In the genomic region with DNA sequence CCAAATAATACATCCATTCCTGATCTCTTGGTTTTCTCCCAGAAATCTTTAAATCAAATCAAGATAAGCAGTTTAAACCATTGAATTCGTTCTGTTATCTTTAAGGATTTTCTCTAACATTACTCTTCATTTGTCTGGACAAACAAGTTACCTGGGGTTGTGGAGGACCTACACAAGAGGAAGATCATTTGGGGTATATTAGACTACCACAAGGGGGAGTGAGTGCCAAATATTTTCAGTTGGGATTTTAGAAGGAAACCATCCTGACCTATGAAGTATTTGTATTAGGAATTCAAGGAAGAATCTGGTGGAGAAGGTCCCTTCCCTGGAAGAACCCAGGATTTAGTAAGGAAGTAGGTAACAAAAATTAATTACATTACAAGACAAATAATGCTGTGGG, we compare ENCODE assay signal across 9 cellular contexts. TPM values are rescaled to one million over a fixed set of nuclear protein-coding genes. Genes with fewer than 3 reads are reported as not detected.
DNase-seq lines count a peak whose midpoint lies in the region; ATAC-seq, FAIRE-seq and TF ChIP-seq lines count a peak whose summit lies in the region.
"Had no signal": no experiment of that assay in that cellular context is flagged by ENCODE, and none has a peak within 500 bp of the region (broad histone marks: within the 10 kb centered on the region; RNA-seq: fewer than 3 reads in every experiment).

No MANE protein-coding gene starts in this region.

- H3K27ac Mint-ChIP-seq in nephron = no peak overlapping the region
- no peak overlapping the region for H3K27ac Mint-ChIP-seq in stimulated activated naive CD8-positive, alpha-beta T cell treated with anti-CD3 and anti-CD28 coated beads, Interleukin-15, amount 100 ng/mL, for 72 hours

- no peaks in the 10 kb centered on the region for H3K36me3 Mint-ChIP-seq in nephron (ENCODE audit: low read depth)

- intact Hi-C loops in K562 (cut with micrococcal nuclease) = loop anchor here (5.0 kb wide), 1 partner anchor 41 kb away; no protein-coding TSS in a partner anchor

- H3F3A ChIP-seq in DOHH2 (ENCODE audit: control insufficient read depth, insufficient read depth) = no peaks in the 10 kb centered on the region

- BruUV-seq in K562 (replicated peaks; lab: Mats Ljungman, UMichigan) = no TSS peak

- in situ Hi-C loops in K562 (cut with MboI) = loop anchor here (5.0 kb wide), 1 partner anchor 101 kb away; no protein-coding TSS in a partner anchor

- peaks cover 5% of the 10 kb centered on the region for H3K4me1 Mint-ChIP-seq in nephron
- H3K4me1 Mint-ChIP-seq in stimulated activated naive CD8-positive, alpha-beta T cell treated with anti-CD3 and anti-CD28 coated beads, Interleukin-15, amount 100 ng/mL, for 72 hours = no peaks in the 10 kb centered on the region

- WGBS in K562 (ENCODE audit: insufficient coverage, low coverage, missing lambda C conversion rate) = 8% methylated on average over 1 of the region's 1 CpG

- H2AFZ ChIP-seq in K562 (ENCODE audit: low read depth, low read length) = 0 out of 2 replicates have a peak overlapping the region, but pooled peaks have one; percentile 11

- POLR2A ChIA-PET in K562 (lab: Yijun Ruan, JAX) = no interaction called here

- DNase-seq in LHCN-M2 (ENCODE audit: low read depth) (peak; percentile 11), K562 (ENCODE audit: extremely low read depth in 1 of 4, low spot score in 3 of 4) (peak; percentile 34 to 65 (median 48)), GM19239 (ENCODE audit: insufficient read length, low spot score) (no peak), GOT3 (lab: John Stamatoyannopoulos, UW) (no peak)
- DNase-seq in stimulated activated naive CD8-positive, alpha-beta T cell treated with anti-CD3 and anti-CD28 coated beads, Interleukin-15, amount 100 ng/mL, for 72 hours = no peak

- TF ChIP-seq CTCF in DOHH2 (IDR thresholded peaks at IDR 0.05; ENCODE audit: low read depth, low read length, poor library complexity, severe bottlenecking) (peak; percentile 56), K562 (IDR thresholded peaks at IDR 0.05 in 2 of 3, conservative IDR thresholded peaks at IDR 0.05 in 1 of 3; ENCODE audit: insufficient read depth in 2 of 3, low read depth in 1 of 3, low read length in 3 of 3) (peak; percentile 50 to 67 (median 62); a peak in 5 of 6 replicates), nephron (IDR thresholded peaks at IDR 0.05; ENCODE audit: unreplicated experiment in 3 of 3) (peak; percentile 34 to 52 (median 49))

- H3K4me2 ChIP-seq in DOHH2 (ENCODE audit: low read length) (no peak overlapping the region), K562 (ENCODE audit: insufficient read depth, low read length) (no peak overlapping the region)

- H3K4me1 ChIP-seq in DOHH2 (ENCODE audit: control insufficient read depth, low read length) = no peaks in the 10 kb centered on the region
- H3K4me1 ChIP-seq in K562 (replicated peaks in 1 of 2; ENCODE audit: control insufficient read depth in 2 of 2, insufficient read depth in 2 of 2, low read length in 2 of 2) = no peaks in the 10 kb centered on the region; a peak in 1 of 5 replicates

- TF ChIP-seq RAD21 in K562 (CRISPR knock-in tag; conservative IDR thresholded peaks at IDR 0.05 in 1 of 2, IDR thresholded peaks at IDR 0.05 in 1 of 2) = peak; percentile 24 to 58; a peak in 3 of 4 replicates

- ATAC-seq in K562 (peak; percentile 81), GM19463 (IDR thresholded peaks at IDR 0.05; ENCODE audit: unreplicated experiment) (no peak)
- ATAC-seq in stimulated activated naive CD8-positive, alpha-beta T cell treated with anti-CD3 and anti-CD28 coated beads, Interleukin-15, amount 100 ng/mL, for 72 hours = no peak

- FAIRE-seq in K562 (lab: Jason Lieb, UNC) = peak; percentile 56
- no peak for FAIRE-seq in GM19239 (lab: Jason Lieb, UNC)

- H3K9ac ChIP-seq in K562 (ENCODE audit: insufficient read depth in 1 of 2, low read depth in 2 of 2, low read length in 2 of 2) = no peak overlapping the region

- no peak overlapping the region for H3K4me3 Mint-ChIP-seq in nephron
- H3K4me3 Mint-ChIP-seq in stimulated activated naive CD8-positive, alpha-beta T cell treated with anti-CD3 and anti-CD28 coated beads, Interleukin-15, amount 100 ng/mL, for 72 hours = no peak overlapping the region

- TF ChIP-seq EP300 in K562 (IDR thresholded peaks at IDR 0.05; ENCODE audit: low read length) = 0 out of 2 replicates have a peak, but pooled peaks have one; percentile 6

- no peaks in the 10 kb centered on the region for H3K9me2 ChIP-seq in DOHH2 (replicated peaks; ENCODE audit: control insufficient read depth, low read length)

- peaks cover 9% of the 10 kb centered on the region for H3K27me3 Mint-ChIP-seq in nephron (ENCODE audit: low read depth)
- H3K27me3 Mint-ChIP-seq in stimulated activated naive CD8-positive, alpha-beta T cell treated with anti-CD3 and anti-CD28 coated beads, Interleukin-15, amount 100 ng/mL, for 72 hours = peaks cover 42% of the 10 kb centered on the region

- H3K9me3 ChIP-seq in DOHH2 (ENCODE audit: control insufficient read depth, insufficient read depth, low read length) (no peaks in the 10 kb centered on the region), K562 (replicated peaks; ENCODE audit: control insufficient read depth, insufficient read depth, low read depth, low read length) (no peaks in the 10 kb centered on the region)

- H3K27me3 ChIP-seq in DOHH2 (ENCODE audit: control insufficient read depth, low read length) = peaks cover 4% of the 10 kb centered on the region
- H3K27me3 ChIP-seq in K562 (ENCODE audit: control insufficient read depth in 2 of 2, insufficient read depth in 2 of 2, low read length in 2 of 2) = no peaks in the 10 kb centered on the region

- no peaks in the 10 kb centered on the region for H4K20me1 ChIP-seq in DOHH2 (ENCODE audit: control insufficient read depth, insufficient read depth, low read depth, low read length)
- no peaks in the 10 kb centered on the region for H4K20me1 ChIP-seq in K562 (replicated peaks; ENCODE audit: control insufficient read depth, insufficient read depth, low read length)

- H3K4me3 ChIP-seq in DOHH2 (ENCODE audit: low read length) (no peak overlapping the region), K562 (no peak overlapping the region)

- H3K36me3 ChIP-seq in DOHH2 (ENCODE audit: control insufficient read depth, low read length) (no peaks in the 10 kb centered on the region), K562 (ENCODE audit: control insufficient read depth, insufficient read depth, low read length) (no peaks in the 10 kb centered on the region)

- no peak for TF ChIP-seq POLR2A in K562 (conservative IDR thresholded peaks at IDR 0.05)

- no peaks in the 10 kb centered on the region for H3K9me1 ChIP-seq in K562 (ENCODE audit: control insufficient read depth, insufficient read depth, low read length)

- H3K9me3 Mint-ChIP-seq in nephron = no peaks in the 10 kb centered on the region
- H3K9me3 Mint-ChIP-seq in stimulated activated naive CD8-positive, alpha-beta T cell treated with anti-CD3 and anti-CD28 coated beads, Interleukin-15, amount 100 ng/mL, for 72 hours = no peaks in the 10 kb centered on the region

- CTCF ChIA-PET in K562 (lab: Yijun Ruan, JAX; ENCODE audit: low intra/inter-chr PET ratio) = interaction anchor here (0.6 to 1.1 kb wide), 3 partner anchors 103 to 174 kb away, joined by 3 to 4 read pairs (median 3); no protein-coding TSS in a partner anchor

- H3K79me2 ChIP-seq in DOHH2 (ENCODE audit: control insufficient read depth, low read length) = no peaks in the 10 kb centered on the region
- no peaks in the 10 kb centered on the region for H3K79me2 ChIP-seq in K562 (ENCODE audit: control insufficient read depth, insufficient read depth, low read length)

- no peak overlapping the region for H3K27ac ChIP-seq in DOHH2 (ENCODE audit: low read depth, low read length)
- no peak overlapping the region for H3K27ac ChIP-seq in K562 (ENCODE audit: extremely low read depth, low read depth, low read length)

RNA-seq across cellular contexts. Expression of a gene that starts 12.0 kb away (rescaled TPM):
- total RNA-seq in LHCN-M2 (2014; rRNA removed) (not detected in 2 replicates), K562 (2014; rRNA removed) (5.5 and 5.7 TPM in 2 replicates), K562 (2014; rRNA removed; fragmentation: Illumina TruSeq; extraction: Trizol) (6.8 and 7.4 TPM in 2 replicates), K562 (2015; rRNA removed; fragmentation: Illumina TruSeq; extraction: Trizol) (5.7 and 5.8 TPM in 2 replicates), K562 (2021) (6.9 and 7.1 TPM in 2 replicates)
- 0.06 TPM for polyA plus RNA-seq in LHCN-M2 (2012)
- 30.9 and 53.8 TPM in 2 replicates for total RNA-seq in K562 (2011; cell fraction: chromatin; rRNA removed; ENCODE audit: low replicate concordance)
- total RNA-seq in K562 (2011; cell fraction: nucleolus; rRNA removed) = 26.5 and 31.7 TPM in 2 replicates
- 25.2 and 27.7 TPM in 2 replicates for total RNA-seq in K562 (2011; cell fraction: nucleoplasm; rRNA removed)
- polyA plus RNA-seq in K562 (2011; rRNA removed) (1.8 and 2.8 TPM in 2 replicates), K562 (2014; fragmentation: Illumina TruSeq; extraction: Trizol) (4.7 and 5.3 TPM in 2 replicates), K562 (2014; fragmentation: Nextera tagmentation; extraction: Ambion mirVana) (under 1 TPM; 0.49 to 0.92 TPM), K562 (2014; rRNA removed) (4.6 TPM in 2 replicates)
- 1.2 and 1.6 TPM in 2 replicates for polyA plus RNA-seq in K562 (2011; cell fraction: cytosol; rRNA removed)
- 4.2 and 7.1 TPM in 2 replicates for polyA plus RNA-seq in K562 (2011; cell fraction: nucleus; rRNA removed)
- polyA plus RNA-seq in K562 (2012) = 3.9 and 7.6 TPM in 2 replicates
- 6.5 and 7.1 TPM in 2 replicates for polyA minus RNA-seq in K562 (2011; rRNA and poly(A)+ RNA removed)
- polyA minus RNA-seq in K562 (2011; cell fraction: cytosol; rRNA and poly(A)+ RNA removed) = 4.7 and 5.5 TPM in 2 replicates
- 14.5 and 16.0 TPM in 2 replicates for polyA minus RNA-seq in K562 (2011; cell fraction: nucleus; rRNA and poly(A)+ RNA removed)

RNA-seq across cellular contexts. Expression of a gene that starts 46.6 kb away (rescaled TPM):
- 51.7 and 63.0 TPM in 2 replicates for total RNA-seq in LHCN-M2 (2014; rRNA removed)
- 41.3 TPM for polyA plus RNA-seq in LHCN-M2 (2012)
- total RNA-seq in K562 (2011; cell fraction: chromatin; rRNA removed; ENCODE audit: low replicate concordance) = 71.5 and 148 TPM in 2 replicates
- 34.5 and 37.6 TPM in 2 replicates for total RNA-seq in K562 (2011; cell fraction: nucleolus; rRNA removed)
- total RNA-seq in K562 (2011; cell fraction: nucleoplasm; rRNA removed) = 54.0 and 76.6 TPM in 2 replicates
- total RNA-seq in K562 (2014; rRNA removed) = 48.0 and 53.1 TPM in 2 replicates
- total RNA-seq in K562 (2014; rRNA removed; fragmentation: Illumina TruSeq; extraction: Trizol) = 120 and 142 TPM in 2 replicates
- 67.3 and 68.9 TPM in 2 replicates for total RNA-seq in K562 (2015; rRNA removed; fragmentation: Illumina TruSeq; extraction: Trizol)
- total RNA-seq in K562 (2021) = 121 and 122 TPM in 2 replicates
- polyA plus RNA-seq in K562 (2011; rRNA removed) = 141 and 204 TPM in 2 replicates
- polyA plus RNA-seq in K562 (2011; cell fraction: cytosol; rRNA removed) = 73.8 and 75.2 TPM in 2 replicates
- 90.1 and 129 TPM in 2 replicates for polyA plus RNA-seq in K562 (2011; cell fraction: nucleus; rRNA removed)
- 100.0 and 100 TPM in 2 replicates for polyA plus RNA-seq in K562 (2012)
- 114 and 116 TPM in 2 replicates for polyA plus RNA-seq in K562 (2014; fragmentation: Illumina TruSeq; extraction: Trizol)
- polyA plus RNA-seq in K562 (2014; fragmentation: Nextera tagmentation; extraction: Ambion mirVana) = 100 to 1,000 TPM; 218 to 248 TPM
- 107 and 118 TPM in 2 replicates for polyA plus RNA-seq in K562 (2014; rRNA removed)
- 186 and 209 TPM in 2 replicates for polyA minus RNA-seq in K562 (2011; rRNA and poly(A)+ RNA removed)
- polyA minus RNA-seq in K562 (2011; cell fraction: cytosol; rRNA and poly(A)+ RNA removed) = 29.1 and 65.3 TPM in 2 replicates
- polyA minus RNA-seq in K562 (2011; cell fraction: nucleus; rRNA and poly(A)+ RNA removed) = 64.1 and 138 TPM in 2 replicates

RNA-seq across cellular contexts. Expression of a gene that starts 59.2 kb away (rescaled TPM):
- total RNA-seq in LHCN-M2 (2014; rRNA removed) (not detected in 2 replicates), K562 (2014; rRNA removed) (not detected in 2 replicates), K562 (2014; rRNA removed; fragmentation: Illumina TruSeq; extraction: Trizol) (not detected in 2 replicates), K562 (2015; rRNA removed; fragmentation: Illumina TruSeq; extraction: Trizol) (not detected in 2 replicates), K562 (2021) (1.9 and 2.5 TPM in 2 replicates)
- not detected for polyA plus RNA-seq in LHCN-M2 (2012)
- not detected in 2 replicates for total RNA-seq in K562 (2011; cell fraction: chromatin; rRNA removed; ENCODE audit: low replicate concordance)
- total RNA-seq in K562 (2011; cell fraction: nucleolus; rRNA removed) = not detected in 2 replicates
- total RNA-seq in K562 (2011; cell fraction: nucleoplasm; rRNA removed) = not detected in 2 replicates
- polyA plus RNA-seq in K562 (2011; rRNA removed) (not detected in 2 replicates), K562 (2014; fragmentation: Illumina TruSeq; extraction: Trizol) (not detected in 2 replicates), K562 (2014; fragmentation: Nextera tagmentation; extraction: Ambion mirVana) (under 1 TPM; 0.07 to 0.13 TPM), K562 (2014; rRNA removed) (not detected in 2 replicates)
- 0.04 TPM in 2 replicates for polyA plus RNA-seq in K562 (2011; cell fraction: cytosol; rRNA removed)
- not detected in 2 replicates for polyA plus RNA-seq in K562 (2011; cell fraction: nucleus; rRNA removed)
- polyA plus RNA-seq in K562 (2012) = not detected in 2 replicates
- not detected in 2 replicates for polyA minus RNA-seq in K562 (2011; rRNA and poly(A)+ RNA removed)
- not detected in 2 replicates for polyA minus RNA-seq in K562 (2011; cell fraction: cytosol; rRNA and poly(A)+ RNA removed)
- not detected in 2 replicates for polyA minus RNA-seq in K562 (2011; cell fraction: nucleus; rRNA and poly(A)+ RNA removed)
- total RNA-seq: urinary bladder had no signal

Comparison
In these comparisons a context has a peak if more than half of its experiments do, and no peak if none do; other contexts are left out.
1. DNase-seq: peak in LHCN-M2 (single experiment) and K562 (4 of 4); none in stimulated activated naive CD8-positive, alpha-beta T cell treated with anti-CD3 and anti-CD28 coated beads, Interleukin-15, amount 100 ng/mL, for 72 hours (0 of 2), GM19239 (single experiment) and GOT3 (single experiment).
2. Peak in every context shown above with its lines, with median percentiles within 50 percentile points of each other: CTCF ChIP-seq.